Comparison of ENCODE assay signal across 1 cellular context in genomic region chr11:6472934-6473333, GRCh38.
TF ChIP-seq lines count a peak whose summit lies in the region.

No MANE protein-coding gene starts in this region.

TF ChIP-seq in HEK293, 187 proteins besides CTCF, POLR2A, EP300 and RAD21 (continued from another document):
- TF ChIP-seq PRDM4 (tag by site-specific recombination; IDR thresholded peaks at IDR 0.05) = no peak
